Comparison of ENCODE assay signal across 8 cellular contexts in the genomic region with DNA sequence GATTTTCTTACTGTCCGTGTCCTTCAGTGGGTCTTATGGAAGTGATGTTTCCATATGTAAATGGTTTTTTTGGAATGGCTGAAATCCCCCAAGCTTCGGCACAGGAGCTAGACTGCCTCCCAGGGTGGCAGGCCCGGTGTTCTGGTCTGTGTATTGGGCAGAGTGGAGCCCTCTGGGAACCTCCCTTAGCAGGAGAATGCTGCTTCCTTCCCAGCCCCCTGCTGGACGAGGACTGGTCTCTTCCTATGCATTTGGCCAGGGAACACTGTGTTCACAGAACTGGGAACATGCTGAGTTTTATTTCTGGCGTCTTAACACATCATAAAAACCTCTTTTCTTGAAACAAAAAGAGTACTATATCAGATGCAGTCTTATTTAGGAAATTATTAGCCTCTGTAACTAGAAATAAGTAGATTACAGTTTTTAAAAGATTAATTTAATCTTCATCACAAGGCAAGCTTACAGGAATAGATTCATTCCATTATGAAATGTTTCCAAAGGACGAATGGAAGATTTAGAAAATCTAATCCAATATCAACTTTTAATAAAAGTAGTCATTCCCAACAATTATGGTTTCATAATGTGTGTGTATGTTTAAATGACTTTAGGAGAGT. TPM values are rescaled to one million over a fixed set of nuclear protein-coding genes. Genes with fewer than 3 reads are reported as not detected.
DNase-seq lines count a peak whose midpoint lies in the region; ATAC-seq and TF ChIP-seq lines count a peak whose summit lies in the region.

No MANE protein-coding gene starts in this region.

- peaks cover 3% of the 10 kb centered on the region for H3K27me3 Mint-ChIP-seq in glutamatergic neuron (ENCODE audit: unreplicated experiment)

- H3K9me3 Mint-ChIP-seq in glutamatergic neuron (ENCODE audit: unreplicated experiment): no peaks in the 10 kb centered on the region

- ATAC-seq in Right ventricle myocardium inferior (peak; percentile 67), sciatic nerve (peak; percentile 70), HG02798 (IDR thresholded peaks at IDR 0.05; ENCODE audit: poor library complexity, unreplicated experiment) (no peak)

- H3K27ac Mint-ChIP-seq in glutamatergic neuron (ENCODE audit: unreplicated experiment): no peak overlapping the region

- no peaks in the 10 kb centered on the region for H3K36me3 Mint-ChIP-seq in glutamatergic neuron (ENCODE audit: unreplicated experiment)

- peak; percentile 70 for TF ChIP-seq CTCF in glutamatergic neuron (IDR thresholded peaks at IDR 0.05; ENCODE audit: partially characterized antibody, unreplicated experiment)

- no peak overlapping the region for H3K4me3 Mint-ChIP-seq in glutamatergic neuron (ENCODE audit: unreplicated experiment)

- intact Hi-C loops in Right ventricle myocardium inferior (cut with DNase I): loop anchor here (2.0 to 5.0 kb wide), 2 partner anchors 94 to 421 kb away; no protein-coding TSS in a partner anchor
- intact Hi-C loops in cardiac septum (cut with DNase I): loop anchor here (5.0 to 10.0 kb wide), 4 partner anchors 64 to 428 kb away; a partner anchor contains a TSS
- intact Hi-C loops in sciatic nerve (cut with DNase I): loop anchor here (10.0 kb wide), 1 partner anchor 268 kb away; no protein-coding TSS in a partner anchor

- H3K4me1 Mint-ChIP-seq in glutamatergic neuron (ENCODE audit: low read depth, unreplicated experiment): peaks cover 19% of the 10 kb centered on the region

- no peak for DNase-seq in Right ventricle myocardium inferior (ENCODE audit: missing footprints)
- DNase-seq in cardiac septum (ENCODE audit: low spot score): no peak
- peak; percentile 57 for DNase-seq in SK-N-DZ (ENCODE audit: low spot score)
- DNase-seq in glutamatergic neuron: peak; percentile 67
- DNase-seq in sciatic nerve (ENCODE audit: low spot score): no peak
- no peak for DNase-seq in AML-193 (lab: John Stamatoyannopoulos, UW)
- DNase-seq in pons (ENCODE audit: low spot score): no peak

RNA-seq across cellular contexts. Expression of a gene that starts 56.6 kb away (rescaled TPM):
- total RNA-seq in Right ventricle myocardium inferior: 10.8 TPM
- 5.7 TPM for total RNA-seq in cardiac septum
- 3.3 and 6.0 TPM in 2 replicates for polyA plus RNA-seq in SK-N-DZ (2014; cell fraction: cytosol; rRNA removed)
- polyA plus RNA-seq in SK-N-DZ (2014; cell fraction: nucleus; rRNA removed): 3.2 and 6.0 TPM in 2 replicates
- 2.8 TPM for total RNA-seq in glutamatergic neuron (ENCODE audit: unreplicated experiment)
- 2.5 TPM for total RNA-seq in sciatic nerve

Comparison
In these comparisons a context has a peak if more than half of its experiments do, and no peak if none do; other contexts are left out.
1. DNase-seq: peak in SK-N-DZ (single experiment) and glutamatergic neuron (single experiment); none in Right ventricle myocardium inferior (single experiment), cardiac septum (single experiment), sciatic nerve (single experiment), AML-193 (0 of 2) and pons (single experiment).